26 cellular contexts compared by ENCODE assay signal in genomic region chr5:6700686-6701355, GRCh38. TPM values are rescaled to one million over a fixed set of nuclear protein-coding genes. Genes with fewer than 3 reads are reported as not detected.
DNase-seq lines count a peak whose midpoint lies in the region; ATAC-seq and TF ChIP-seq lines count a peak whose summit lies in the region.
"Had no signal": no experiment of that assay in that cellular context is flagged by ENCODE, and none has a peak within 500 bp of the region (broad histone marks: within the 10 kb centered on the region; RNA-seq: fewer than 3 reads in every experiment).

No MANE protein-coding gene starts in this region.

- peaks cover 26% of the 10 kb centered on the region for H3K4me1 ChIP-seq in PC-9 (replicated peaks; ENCODE audit: insufficient read depth)
- H3K4me1 ChIP-seq in iPS-20b (ENCODE audit: insufficient read depth, low read length) = peaks cover 22% of the 10 kb centered on the region
- H3K4me1 ChIP-seq in neuronal stem cell (ENCODE audit: control insufficient read depth in 2 of 2, insufficient read depth in 1 of 2, low read depth in 1 of 2, low read length in 2 of 2) = peaks cover 12 to 21% of the 10 kb centered on the region in 2 donors

- no peak overlapping the region for H3K27ac ChIP-seq in PC-9
- H3K27ac ChIP-seq in iPS-20b (ENCODE audit: low read length) = no peak overlapping the region
- no peak overlapping the region for H3K27ac ChIP-seq in neuronal stem cell (replicated peaks; ENCODE audit: low read length)
- H3K27ac ChIP-seq: BLaER1 treated with 17β-estradiol and CSF1 and Interleukin-3, amounts not matched to agents 10 nM and 100 nM; SJCRH30 had no signal

- CTCF ChIA-PET in Calu3 (lab: Charles Lee) = interaction anchor here (0.6 kb wide), 1 partner anchor 73 kb away, joined by 3 read pairs; no protein-coding TSS in a partner anchor
- CTCF ChIA-PET in PC-9 (lab: Charles Lee) = no interaction called here

- no peak overlapping the region for H3K4ac ChIP-seq in neuronal stem cell (ENCODE audit: low read length)

- no peaks in the 10 kb centered on the region for H3K79me1 ChIP-seq in neuronal stem cell (ENCODE audit: low read depth, low read length)

- H3K4me2 ChIP-seq in PC-9 (peak overlapping the region; percentile 3), neuronal stem cell (ENCODE audit: insufficient read depth, low read length, poor library complexity, severe bottlenecking) (no peak overlapping the region)
- H3K4me2 ChIP-seq: BLaER1 treated with 17β-estradiol and CSF1 and Interleukin-3, amounts not matched to agents 10 nM and 100 nM had no signal

- no peak overlapping the region for H4K91ac ChIP-seq in neuronal stem cell (ENCODE audit: low read depth, low read length, poor library complexity)

- H3K4me1 Mint-ChIP-seq in Calu3 (ENCODE audit: low read depth, unreplicated experiment) = peaks cover 19% of the 10 kb centered on the region
- H3K4me1 Mint-ChIP-seq in activated T-cell treated with anti-CD3 and anti-CD28 coated beads, Interleukin-2, amount 50 U/mL, for 24 hours (ENCODE audit: low read depth) = peaks cover 7% of the 10 kb centered on the region

- H3K9me3 Mint-ChIP-seq in Calu3 (ENCODE audit: low read depth, unreplicated experiment) = no peaks in the 10 kb centered on the region
- H3K9me3 Mint-ChIP-seq in activated T-cell treated with anti-CD3 and anti-CD28 coated beads, Interleukin-2, amount 50 U/mL, for 24 hours = no peaks in the 10 kb centered on the region
- H3K9me3 Mint-ChIP-seq: CD4-positive, alpha-beta T cell had no signal

- H2BK15ac ChIP-seq in neuronal stem cell (ENCODE audit: low read length) = peak overlapping the region; percentile 83

- peak overlapping the region; percentile 65 for H3K18ac ChIP-seq in neuronal stem cell (ENCODE audit: low read length)

- POLR2A ChIA-PET in PC-9 (lab: Charles Lee; ENCODE audit: unreplicated experiment) = interaction anchor here (0.5 kb wide), 1 partner anchor 393 kb away, joined by 3 read pairs; no protein-coding TSS in a partner anchor

- H2BK5ac ChIP-seq in neuronal stem cell (ENCODE audit: low read length) = no peak overlapping the region

- H3K9me3 ChIP-seq in PC-9 (ENCODE audit: insufficient read depth, low read depth) = no peaks in the 10 kb centered on the region
- H3K9me3 ChIP-seq in iPS-20b (ENCODE audit: insufficient read depth, low read depth, low read length) = no peaks in the 10 kb centered on the region
- H3K9me3 ChIP-seq in neuronal stem cell (replicated peaks in 1 of 2; ENCODE audit: control insufficient read depth in 2 of 2, insufficient read depth in 1 of 2, low read depth in 1 of 2, low read length in 2 of 2) = peaks cover 0 to 3% of the 10 kb centered on the region in 2 donors
- H3K9me3 ChIP-seq: BLaER1 treated with 17β-estradiol and CSF1 and Interleukin-3, amounts not matched to agents 10 nM and 100 nM; SJCRH30 had no signal

- H3K9me2 ChIP-seq in PC-9 (ENCODE audit: insufficient read depth) = no peaks in the 10 kb centered on the region

- no peak for TF ChIP-seq CTCF in Calu3 (IDR thresholded peaks at IDR 0.05; ENCODE audit: unreplicated experiment)
- TF ChIP-seq CTCF in PC-9 (conservative IDR thresholded peaks at IDR 0.05) = no peak

- peak overlapping the region; percentile 9 for H3K27ac Mint-ChIP-seq in Calu3 (ENCODE audit: unreplicated experiment)
- no peak overlapping the region for H3K27ac Mint-ChIP-seq in activated T-cell treated with anti-CD3 and anti-CD28 coated beads, Interleukin-2, amount 50 U/mL, for 24 hours
- H3K27ac Mint-ChIP-seq: CD4-positive, alpha-beta T cell had no signal

- peak overlapping the region; percentile 44 for H3K23ac ChIP-seq in neuronal stem cell (ENCODE audit: low read depth, low read length, poor library complexity)

- H3K36me3 Mint-ChIP-seq in Calu3 (ENCODE audit: insufficient read depth, unreplicated experiment) = no peaks in the 10 kb centered on the region
- no peaks in the 10 kb centered on the region for H3K36me3 Mint-ChIP-seq in activated T-cell treated with anti-CD3 and anti-CD28 coated beads, Interleukin-2, amount 50 U/mL, for 24 hours (ENCODE audit: low read depth)

- DNase-seq in Calu3 = no peak
- DNase-seq in PC-9 = no peak
- no peak for DNase-seq in neuronal stem cell (ENCODE audit: low spot score)
- DNase-seq in DMS53 (lab: John Stamatoyannopoulos, UW) = no peak
- DNase-seq in KG1 (lab: John Stamatoyannopoulos, UW) = no peak
- DNase-seq in activated T-cell treated with anti-CD3 and anti-CD28 coated beads, Interleukin-2, amount 50 U/mL, for 24 hours = no peak
- DNase-seq: AML-193; CD4-positive, alpha-beta T cell; COR-L47; DMS79; EL; GDM1; MV-4-11; NCI-H1105; NCI-H1436 treated with DMSO at 0.1 percent for 48 hours; NCI-H187 treated with DMSO at 0.1 percent for 48 hours; NCI-H2171 treated with DMSO at 0.1 percent for 48 hours; NCI-H345; NCI-H510A treated with DMSO at 0.1 percent for 48 hours; SJCRH30 had no signal

- H3K36me3 ChIP-seq in PC-9 (ENCODE audit: low read depth) = no peaks in the 10 kb centered on the region
- no peaks in the 10 kb centered on the region for H3K36me3 ChIP-seq in iPS-20b (ENCODE audit: insufficient read depth, low read depth, low read length)
- no peaks in the 10 kb centered on the region for H3K36me3 ChIP-seq in neuronal stem cell (replicated peaks in 1 of 2; ENCODE audit: control insufficient read depth in 2 of 2, insufficient read depth in 2 of 2, low read length in 2 of 2)
- H3K36me3 ChIP-seq: BLaER1 treated with 17β-estradiol and CSF1 and Interleukin-3, amounts not matched to agents 10 nM and 100 nM; SJCRH30 had no signal

- H3K4me3 ChIP-seq in PC-9 (no peak overlapping the region), iPS-20b (ENCODE audit: low read length) (no peak overlapping the region), neuronal stem cell (ENCODE audit: low read length in 2 of 2) (no peak overlapping the region)
- H3K4me3 ChIP-seq: BLaER1 treated with 17β-estradiol and CSF1 and Interleukin-3, amounts not matched to agents 10 nM and 100 nM; K562; SJCRH30 had no signal

- no peaks in the 10 kb centered on the region for H3K27me3 Mint-ChIP-seq in Calu3 (ENCODE audit: unreplicated experiment)
- peaks cover 43% of the 10 kb centered on the region for H3K27me3 Mint-ChIP-seq in activated T-cell treated with anti-CD3 and anti-CD28 coated beads, Interleukin-2, amount 50 U/mL, for 24 hours

- peak overlapping the region; percentile 14 for H2AK5ac ChIP-seq in neuronal stem cell (ENCODE audit: low read depth, low read length)

- WGBS in neuronal stem cell (ENCODE audit: extremely low coverage in 2 of 2, insufficient read length in 2 of 2, insufficient replicate concordance in 1 of 2), 2 donors = no CpG with 5 or more reads among the region's 12 CpGs

- no peak overlapping the region for H2AFZ ChIP-seq in PC-9
- peak overlapping the region; percentile 68 for H2AFZ ChIP-seq in neuronal stem cell (ENCODE audit: low read length)

- no peaks in the 10 kb centered on the region for H4K20me1 ChIP-seq in PC-9 (ENCODE audit: insufficient read depth)
- H4K20me1 ChIP-seq: BLaER1 treated with 17β-estradiol and CSF1 and Interleukin-3, amounts not matched to agents 10 nM and 100 nM had no signal

- no peaks in the 10 kb centered on the region for H3K79me2 ChIP-seq in PC-9 (ENCODE audit: low read depth)

- H3K14ac ChIP-seq in neuronal stem cell (ENCODE audit: low read length) = peak overlapping the region; percentile 2

- peak overlapping the region; percentile 27 for H3K4me3 Mint-ChIP-seq in Calu3 (ENCODE audit: low read depth, unreplicated experiment)
- H3K4me3 Mint-ChIP-seq in activated T-cell treated with anti-CD3 and anti-CD28 coated beads, Interleukin-2, amount 50 U/mL, for 24 hours = no peak overlapping the region
- H3K4me3 Mint-ChIP-seq: CD4-positive, alpha-beta T cell had no signal

- no peak overlapping the region for H2BK120ac ChIP-seq in neuronal stem cell (ENCODE audit: low read depth, low read length)

- peaks cover 12% of the 10 kb centered on the region for H3F3A ChIP-seq in PC-9 (ENCODE audit: insufficient read depth, low read depth)

- H4K8ac ChIP-seq in neuronal stem cell (ENCODE audit: low read depth, low read length) = no peak overlapping the region

- peak overlapping the region; percentile 41 for H2BK12ac ChIP-seq in neuronal stem cell (ENCODE audit: low read length)

- no peak for ATAC-seq in GM19463 (IDR thresholded peaks at IDR 0.05; ENCODE audit: unreplicated experiment)
- ATAC-seq: Right ventricle myocardium inferior, SK-N-SH treated with all-trans-retinoic acid at 6 μM for 48 hours had no signal

- no TSS peak for BruUV-seq in Calu3 (replicated peaks; lab: Mats Ljungman, UMichigan)
- BruUV-seq in PC-9 (replicated peaks; lab: Mats Ljungman, UMichigan) = no TSS peak

- intact Hi-C loops in Calu3 (cut with micrococcal nuclease; ENCODE audit: unreplicated experiment) = no loop called here
- intact Hi-C loops in PC-9 (cut with micrococcal nuclease; ENCODE audit: unreplicated experiment) = no loop called here

- H3K9ac ChIP-seq in iPS-20b (ENCODE audit: low read depth, low read length) = peak overlapping the region; percentile 39; the same call in 1 of the 2 replicates
- H3K9ac ChIP-seq in neuronal stem cell (ENCODE audit: low read depth, low read length, poor library complexity) = no peak overlapping the region
- H3K9ac ChIP-seq: BLaER1 treated with 17β-estradiol and CSF1 and Interleukin-3, amounts not matched to agents 10 nM and 100 nM had no signal

- H3K27me3 ChIP-seq in PC-9 (ENCODE audit: insufficient read depth, low read depth) (no peaks in the 10 kb centered on the region), iPS-20b (ENCODE audit: insufficient read depth, low read length) (no peaks in the 10 kb centered on the region), neuronal stem cell (ENCODE audit: control insufficient read depth in 3 of 3, insufficient read depth in 3 of 3, low read depth in 1 of 3, low read length in 3 of 3) (peaks cover 0 to 6% (median 0%) of the 10 kb centered on the region in 3 experiments)
- H3K27me3 ChIP-seq: BLaER1 treated with 17β-estradiol and CSF1 and Interleukin-3, amounts not matched to agents 10 nM and 100 nM; SJCRH30 had no signal

RNA-seq across cellular contexts. Expression of gene TENT4A, which starts 12.4 kb away (rescaled TPM):
- total RNA-seq in Calu3 (2022) (34.4 and 39.9 TPM in 2 replicates), PC-9 (2021) (72.8 and 84.8 TPM in 2 replicates)
- 27.1 TPM for polyA plus RNA-seq in neuronal stem cell (2013, experiment 1 of 2)
- 25.7 TPM for polyA plus RNA-seq in neuronal stem cell (2013, experiment 2 of 2)
